In genomic region chr16:86019446-86020047, GRCh38 we compare ENCODE assay signal across 3 cellular contexts.
TF ChIP-seq lines count a peak whose summit lies in the region.

No MANE protein-coding gene starts in this region.

TF ChIP-seq in HCT116, 20 proteins besides CTCF, POLR2A, EP300 and RAD21:
- TF ChIP-seq ATF3 (IDR thresholded peaks at IDR 0.05) = no peak
- no peak for TF ChIP-seq REST (IDR thresholded peaks at IDR 0.05; ENCODE audit: low read depth)
- TF ChIP-seq TCF7L2 (IDR thresholded peaks at IDR 0.05; ENCODE audit: borderline replicate concordance, extremely low read depth, insufficient read depth, insufficient read length) = no peak
- no peak for TF ChIP-seq ZBTB33 (IDR thresholded peaks at IDR 0.05; ENCODE audit: extremely low read depth, insufficient replicate concordance, low read length)
- TF ChIP-seq ZFX (IDR thresholded peaks at IDR 0.05) = no peak
- TF ChIP-seq ZNF274 (IDR thresholded peaks at IDR 0.05; ENCODE audit: low read depth, low read length) = no peak

TF ChIP-seq in GM12878, 131 proteins besides CTCF, POLR2A, EP300 and RAD21:
- peak; percentile 53; the same call in 1 of the 2 replicates for TF ChIP-seq CBX5 (IDR thresholded peaks at IDR 0.05; ENCODE audit: low read depth)
- TF ChIP-seq BMI1 (IDR thresholded peaks at IDR 0.05; ENCODE audit: borderline replicate concordance) = no peak

TF ChIP-seq in liver, 16 proteins besides CTCF, POLR2A, EP300 and RAD21:
- TF ChIP-seq YY1 (IDR thresholded peaks at IDR 0.05) (no peak), SP1 (IDR thresholded peaks at IDR 0.05) (no peak), TAF1 (conservative IDR thresholded peaks at IDR 0.05) (no peak), GABPA (IDR thresholded peaks at IDR 0.05 in 1 of 2, conservative IDR thresholded peaks at IDR 0.05 in 1 of 2) (no peak), HNF4A (conservative IDR thresholded peaks at IDR 0.05) (no peak), MAX (IDR thresholded peaks at IDR 0.05) (no peak), EGR1 (IDR thresholded peaks at IDR 0.05; ENCODE audit: low read depth in 2 of 2) (no peak), RXRA (IDR thresholded peaks at IDR 0.05) (no peak), FOXA1 (IDR thresholded peaks at IDR 0.05) (no peak), REST (IDR thresholded peaks at IDR 0.05) (no peak), NR2F2 (IDR thresholded peaks at IDR 0.05) (no peak), HNF4G (IDR thresholded peaks at IDR 0.05) (no peak), JUND (IDR thresholded peaks at IDR 0.05) (no peak), FOXA2 (IDR thresholded peaks at IDR 0.05) (no peak), ATF3 (IDR thresholded peaks at IDR 0.05) (no peak), ZBTB33 (IDR thresholded peaks at IDR 0.05) (no peak)
